ENCODE assay signal across 9 cellular contexts in genomic region chr4:23333556-23333945, GRCh38.
DNase-seq lines count a peak whose midpoint lies in the region; ATAC-seq, FAIRE-seq and TF ChIP-seq lines count a peak whose summit lies in the region.
"Had no signal": no experiment of that assay in that cellular context is flagged by ENCODE, and none has a peak within 500 bp of the region (broad histone marks: within the 10 kb centered on the region; RNA-seq: fewer than 3 reads in every experiment).

No MANE protein-coding gene starts in this region.

- FAIRE-seq in urothelium cell line (lab: Jason Lieb, UNC): no peak
- FAIRE-seq: GM18507 had no signal

- H3K27me3 Mint-ChIP-seq in CD8-positive, alpha-beta T cell (ENCODE audit: low read depth): no peaks in the 10 kb centered on the region

- no peak overlapping the region for H3K4me3 Mint-ChIP-seq in CD8-positive, alpha-beta T cell

- H3K4me1 ChIP-seq in CD8-positive, alpha-beta T cell (ENCODE audit: insufficient read depth, low read length): peaks cover 27% of the 10 kb centered on the region

- H3K27ac Mint-ChIP-seq in CD8-positive, alpha-beta T cell: peak overlapping the region; percentile 65

- no peak for TF ChIP-seq CTCF in CD8-positive, alpha-beta T cell (IDR thresholded peaks at IDR 0.05)
- TF ChIP-seq CTCF in epithelial cell of proximal tubule (conservative IDR thresholded peaks at IDR 0.05; ENCODE audit: low read depth, low read length) (no peak), GM10266 (IDR thresholded peaks at IDR 0.05; ENCODE audit: control insufficient read depth, insufficient read depth, low read depth, missing control alignments) (no peak)

- CTCF ChIA-PET in CD8-positive, alpha-beta T cell (lab: Charles Lee): no interaction called here

- peaks cover 29% of the 10 kb centered on the region for H3K4me1 Mint-ChIP-seq in CD8-positive, alpha-beta T cell (ENCODE audit: low read depth)

- H3K9me3 ChIP-seq in CD8-positive, alpha-beta T cell (ENCODE audit: low read length): no peaks in the 10 kb centered on the region

- no peak overlapping the region for H3K27ac ChIP-seq in CD8-positive, alpha-beta T cell (ENCODE audit: low read depth, low read length)

- no peaks in the 10 kb centered on the region for H3K36me3 Mint-ChIP-seq in CD8-positive, alpha-beta T cell

- H3K9me3 Mint-ChIP-seq in CD8-positive, alpha-beta T cell: peaks cover 3% of the 10 kb centered on the region

- intact Hi-C loops in CD8-positive, alpha-beta T cell (cut with DNase I, micrococcal nuclease): loop anchor here in 1 of 2 experiments (5.0 kb wide), 1 partner anchor 41 kb away; no protein-coding TSS in a partner anchor

- no peak overlapping the region for H3K4me3 ChIP-seq in CD8-positive, alpha-beta T cell (ENCODE audit: low read depth, low read length)
- H3K4me3 ChIP-seq in epithelial cell of proximal tubule (ENCODE audit: low read depth, low read length): no peak overlapping the region

- DNase-seq in CD8-positive, alpha-beta T cell: no peak
- DNase-seq in NCI-H69 (lab: John Stamatoyannopoulos, UW): peak; percentile 41
- DNase-seq in epithelial cell of proximal tubule (ENCODE audit: low read depth): peak; percentile 69
- no peak for DNase-seq in GM10266 (ENCODE audit: extremely low spot score)
- no peak for DNase-seq in NCI-H1436 treated with DMSO at 0.1 percent for 48 hours (lab: John Stamatoyannopoulos, UW)
- DNase-seq in urothelium cell line (ENCODE audit: low spot score): no peak

- no peaks in the 10 kb centered on the region for H3K27me3 ChIP-seq in CD8-positive, alpha-beta T cell (ENCODE audit: insufficient read depth, low read length)

- H3K36me3 ChIP-seq in CD8-positive, alpha-beta T cell (ENCODE audit: insufficient read depth, low read length): no peaks in the 10 kb centered on the region

- POLR2A ChIA-PET in CD8-positive, alpha-beta T cell (lab: Charles Lee): no interaction called here

- ATAC-seq in CD8-positive, alpha-beta T cell: peak; percentile 48
- ATAC-seq in GM19463 (IDR thresholded peaks at IDR 0.05; ENCODE audit: unreplicated experiment): peak; percentile 1
- no peak for ATAC-seq in GM18873 (IDR thresholded peaks at IDR 0.05; ENCODE audit: low FRiP score, unreplicated experiment)

Comparison
In these comparisons a context has a peak if more than half of its experiments do, and no peak if none do; other contexts are left out.
1. DNase-seq: peak in NCI-H69 (single experiment) and epithelial cell of proximal tubule (single experiment); none in CD8-positive, alpha-beta T cell (0 of 7), GM10266 (single experiment), NCI-H1436 treated with DMSO at 0.1 percent for 48 hours (single experiment) and urothelium cell line (single experiment).